ENCODE assay signal across 20 cellular contexts in the genomic region with DNA sequence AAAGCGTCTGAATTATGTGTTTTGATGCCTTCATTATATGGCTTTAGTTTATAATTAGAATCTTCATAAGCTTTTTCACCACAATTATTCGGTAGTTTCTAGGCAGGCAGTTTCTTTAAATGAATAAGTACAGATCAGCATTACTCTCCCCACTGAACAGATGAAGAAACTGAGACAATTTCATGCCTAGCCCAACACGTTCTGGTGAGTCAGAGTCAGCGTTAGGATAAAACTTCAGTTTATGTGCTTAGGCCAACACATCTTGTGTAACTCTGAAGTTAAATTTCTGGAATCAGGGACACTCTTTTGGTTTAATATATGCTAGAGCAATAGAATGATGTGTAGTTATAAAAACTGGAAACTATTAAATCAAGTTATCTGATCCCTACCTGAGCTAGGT.
"Had no signal": no experiment of that assay in that cellular context is flagged by ENCODE, and none has a peak within 500 bp of the region (broad histone marks: within the 10 kb centered on the region; RNA-seq: fewer than 3 reads in every experiment).

No MANE protein-coding gene starts in this region.

- H3K27me3 ChIP-seq: neural progenitor cell, pancreas, suprapubic skin, thyroid gland had no signal

- ATAC-seq: effector memory CD8-positive, alpha-beta T cell; left cardiac atrium; lower lobe of right lung; natural killer cell treated with Interleukin-12 subunit alpha and Interleukin-12 subunit beta and Interleukin-15 and Interleukin-18, amount 100 ng/mL, for 72 hours; pancreas; right cardiac atrium; stimulated activated effector memory CD8-positive, alpha-beta T cell treated with anti-CD3 and anti-CD28 coated beads, Interleukin-12 subunit alpha, Interleukin-12 subunit beta, amount 100 ng/mL, for 72 hours; stimulated activated naive CD8-positive, alpha-beta T cell treated with anti-CD3 and anti-CD28 coated beads, Interleukin-15, Interleukin-2, amounts not matched to agents 100 U/mL and 50 U/mL, for 24 hours had no signal

- DNase-seq: effector memory CD8-positive, alpha-beta T cell; erythroblast; immature natural killer cell; kidney; left cardiac atrium; left ventricle myocardium inferior; lower lobe of right lung; mesenchymal stem cell; midbrain; nucleus accumbens; pancreas; right cardiac atrium; stimulated activated CD4-positive, alpha-beta T cell treated with anti-CD3 and anti-CD28 coated beads, Interleukin-4, amount 100 ng/mL, for 1 hour; stimulated activated CD8-positive, alpha-beta memory T cell treated with anti-CD3 and anti-CD28 coated beads, Interleukin-4, amount 100 ng/mL, for 48 hours; stimulated activated naive CD8-positive, alpha-beta T cell treated with anti-CD3 and anti-CD28 coated beads, Interleukin-15, Interleukin-2, amounts not matched to agents 100 U/mL and 50 U/mL, for 24 hours; thyroid gland had no signal

- H3K27ac ChIP-seq: left ventricle myocardium inferior, lower lobe of right lung, neural progenitor cell, pancreas, thyroid gland had no signal

- H3K4me3 ChIP-seq: left ventricle myocardium inferior, lower lobe of right lung, neural progenitor cell, pancreas, suprapubic skin, thyroid gland had no signal

- H3K36me3 ChIP-seq: left ventricle myocardium inferior, lower lobe of right lung, neural progenitor cell, pancreas, suprapubic skin, thyroid gland had no signal

- H3K4me1 ChIP-seq: left ventricle myocardium inferior, lower lobe of right lung, thyroid gland had no signal

- H3K9me3 ChIP-seq: left ventricle myocardium inferior, lower lobe of right lung, pancreas, suprapubic skin, thyroid gland had no signal
